ENCODE assay signal across 9 cellular contexts in genomic region chr18:27005589-27005988, GRCh38.
DNase-seq lines count a peak whose midpoint lies in the region; ATAC-seq, FAIRE-seq and TF ChIP-seq lines count a peak whose summit lies in the region.
"Had no signal": no experiment of that assay in that cellular context is flagged by ENCODE, and none has a peak within 500 bp of the region (broad histone marks: within the 10 kb centered on the region; RNA-seq: fewer than 3 reads in every experiment).

No MANE protein-coding gene starts in this region.

- H3K9me3 Mint-ChIP-seq in glutamatergic neuron (ENCODE audit: unreplicated experiment): no peaks in the 10 kb centered on the region
- H3K9me3 Mint-ChIP-seq in natural killer cell treated with Interleukin-12 subunit alpha and Interleukin-12 subunit beta and Interleukin-15 and Interleukin-18, amount 100 ng/mL, for 72 hours: peaks cover 11% of the 10 kb centered on the region
- H3K9me3 Mint-ChIP-seq in effector memory CD8-positive, alpha-beta T cell: peaks cover 20 to 23% of the 10 kb centered on the region in 2 donors

- no peak for FAIRE-seq in GM19239 (lab: Jason Lieb, UNC)
- FAIRE-seq: TTC549 had no signal

- H3K4me1 Mint-ChIP-seq in glutamatergic neuron (ENCODE audit: low read depth, unreplicated experiment): peaks cover 1% of the 10 kb centered on the region
- H3K4me1 Mint-ChIP-seq in natural killer cell treated with Interleukin-12 subunit alpha and Interleukin-12 subunit beta and Interleukin-15 and Interleukin-18, amount 100 ng/mL, for 72 hours (ENCODE audit: low read depth in 2 of 2): no peaks in the 10 kb centered on the region
- H3K4me1 Mint-ChIP-seq in effector memory CD8-positive, alpha-beta T cell (ENCODE audit: low read depth in 2 of 2): no peaks in the 10 kb centered on the region

- no peak overlapping the region for H3K4me3 Mint-ChIP-seq in glutamatergic neuron (ENCODE audit: unreplicated experiment)
- H3K4me3 Mint-ChIP-seq in natural killer cell treated with Interleukin-12 subunit alpha and Interleukin-12 subunit beta and Interleukin-15 and Interleukin-18, amount 100 ng/mL, for 72 hours: no peak overlapping the region
- H3K4me3 Mint-ChIP-seq in effector memory CD8-positive, alpha-beta T cell: no peak overlapping the region

- peak; percentile 29 for TF ChIP-seq CTCF in glutamatergic neuron (IDR thresholded peaks at IDR 0.05; ENCODE audit: partially characterized antibody, unreplicated experiment)

- H3K27me3 Mint-ChIP-seq in glutamatergic neuron (ENCODE audit: unreplicated experiment): no peaks in the 10 kb centered on the region
- peaks cover 0 to 4% of the 10 kb centered on the region in 2 donors for H3K27me3 Mint-ChIP-seq in natural killer cell treated with Interleukin-12 subunit alpha and Interleukin-12 subunit beta and Interleukin-15 and Interleukin-18, amount 100 ng/mL, for 72 hours
- no peaks in the 10 kb centered on the region for H3K27me3 Mint-ChIP-seq in effector memory CD8-positive, alpha-beta T cell

- H3K36me3 Mint-ChIP-seq in glutamatergic neuron (ENCODE audit: unreplicated experiment): no peaks in the 10 kb centered on the region
- no peaks in the 10 kb centered on the region for H3K36me3 Mint-ChIP-seq in natural killer cell treated with Interleukin-12 subunit alpha and Interleukin-12 subunit beta and Interleukin-15 and Interleukin-18, amount 100 ng/mL, for 72 hours
- H3K36me3 Mint-ChIP-seq in effector memory CD8-positive, alpha-beta T cell (ENCODE audit: insufficient read depth): no peaks in the 10 kb centered on the region

- ATAC-seq in GM21390 (IDR thresholded peaks at IDR 0.05; ENCODE audit: unreplicated experiment): peak; percentile 64
- ATAC-seq in natural killer cell treated with Interleukin-12 subunit alpha and Interleukin-12 subunit beta and Interleukin-15 and Interleukin-18, amount 100 ng/mL, for 72 hours: no peak
- no peak for ATAC-seq in effector memory CD8-positive, alpha-beta T cell (replicated peaks)

- no peak overlapping the region for H3K27ac Mint-ChIP-seq in glutamatergic neuron (ENCODE audit: unreplicated experiment)
- H3K27ac Mint-ChIP-seq in natural killer cell treated with Interleukin-12 subunit alpha and Interleukin-12 subunit beta and Interleukin-15 and Interleukin-18, amount 100 ng/mL, for 72 hours: no peak overlapping the region
- H3K27ac Mint-ChIP-seq in effector memory CD8-positive, alpha-beta T cell: no peak overlapping the region

- DNase-seq in DMS114 treated with DMSO at 0.1 percent for 48 hours (lab: John Stamatoyannopoulos, UW; ENCODE audit: unreplicated experiment) (peak; percentile 23), NCI-H748 treated with DMSO at 0.1 percent for 48 hours (lab: John Stamatoyannopoulos, UW) (peak; percentile 13), glutamatergic neuron (no peak), NCI-H2196 (lab: John Stamatoyannopoulos, UW; ENCODE audit: unreplicated experiment) (no peak), GM19239 (ENCODE audit: insufficient read length, low spot score) (no peak)
- no peak for DNase-seq in natural killer cell treated with Interleukin-12 subunit alpha and Interleukin-12 subunit beta and Interleukin-15 and Interleukin-18, amount 100 ng/mL, for 72 hours (ENCODE audit: low spot score)
- DNase-seq in effector memory CD8-positive, alpha-beta T cell: no peak

Comparison
In these comparisons a context has a peak if more than half of its experiments do, and no peak if none do; other contexts are left out.
1. DNase-seq: peak in DMS114 treated with DMSO at 0.1 percent for 48 hours (single experiment) and NCI-H748 treated with DMSO at 0.1 percent for 48 hours (single experiment); none in glutamatergic neuron (single experiment), NCI-H2196 (single experiment), natural killer cell treated with Interleukin-12 subunit alpha and Interleukin-12 subunit beta and Interleukin-15 and Interleukin-18, amount 100 ng/mL, for 72 hours (single experiment), GM19239 (single experiment) and effector memory CD8-positive, alpha-beta T cell (0 of 3).